8 cellular contexts compared by ENCODE assay signal in the genomic region with DNA sequence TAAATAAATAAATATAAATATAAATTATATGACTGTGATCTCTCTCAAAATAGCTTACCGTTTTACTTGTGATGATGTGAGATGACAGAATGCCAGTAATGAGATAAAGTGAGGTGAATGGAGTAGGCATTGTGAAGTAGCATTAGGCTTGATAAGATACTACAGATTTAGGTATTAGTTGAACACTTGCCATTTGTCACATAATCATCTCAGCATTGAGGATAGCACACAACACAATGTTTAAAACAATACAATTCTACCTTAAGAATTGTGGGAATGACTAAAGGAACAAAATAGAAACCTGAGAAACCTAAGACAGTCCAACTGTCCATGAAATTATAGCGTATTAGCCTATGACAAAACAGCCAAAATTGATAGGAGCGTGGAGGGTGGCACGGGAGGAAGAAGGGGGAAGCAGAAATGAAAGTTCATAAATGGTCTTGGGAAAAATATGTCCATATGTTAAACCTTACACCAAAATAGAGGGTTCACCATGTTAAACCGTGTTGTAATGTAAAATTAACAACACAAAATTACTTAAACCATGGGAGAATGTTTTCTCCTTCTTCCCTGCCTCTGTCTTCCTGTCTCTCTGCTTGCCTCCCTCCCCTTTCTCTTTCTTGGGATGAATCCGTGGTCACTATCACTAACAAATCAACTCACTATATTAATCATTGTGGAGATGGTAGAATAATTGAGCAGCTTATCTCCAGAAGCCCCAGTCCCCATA.
DNase-seq lines count a peak whose midpoint lies in the region; ATAC-seq and TF ChIP-seq lines count a peak whose summit lies in the region.

No MANE protein-coding gene starts in this region.

- H3K9ac ChIP-seq in DND-41 (ENCODE audit: low read depth, low read length) (peak overlapping the region; percentile 95), mucosa of stomach (ENCODE audit: low read length) (peak overlapping the region; percentile 97)

- peaks cover 55% of the 10 kb centered on the region for H3K4me1 ChIP-seq in DND-41 (ENCODE audit: insufficient read depth, low read length)
- H3K4me1 ChIP-seq in mucosa of stomach (ENCODE audit: control insufficient read depth, insufficient read depth, low read length), result peaks cover 19% of the 10 kb centered on the region

- H3K27me3 ChIP-seq in DND-41 (ENCODE audit: insufficient read depth, low read length, poor library complexity), result no peaks in the 10 kb centered on the region
- no peaks in the 10 kb centered on the region for H3K27me3 ChIP-seq in mucosa of stomach (ENCODE audit: control insufficient read depth, insufficient read depth, low read length)

- peak overlapping the region; percentile 99 for H3K27ac ChIP-seq in DND-41 (ENCODE audit: low read length)
- H3K27ac ChIP-seq in caudate nucleus (ENCODE audit: low read depth, low read length), result peak overlapping the region; percentile 79

- H3K9me3 ChIP-seq in DND-41 (ENCODE audit: insufficient read depth, low read length, severe bottlenecking) (no peaks in the 10 kb centered on the region), mucosa of stomach (ENCODE audit: control insufficient read depth, low read length) (no peaks in the 10 kb centered on the region)

- peak overlapping the region; percentile 62 to 71 for H3K4me3 ChIP-seq in DND-41 (ENCODE audit: low read depth in 1 of 2, low read length in 2 of 2)
- H3K4me3 ChIP-seq in mucosa of stomach (ENCODE audit: low read length), result peak overlapping the region; percentile 73

- DNase-seq in DND-41 (no peak), NAMALWA (ENCODE audit: low spot score) (peak; percentile 52), caudate nucleus (lab: John Stamatoyannopoulos, UW) (peak in 1 of 61 donors; percentile 3), GM19238 (ENCODE audit: insufficient read length, low spot score) (no peak), ACHN (no peak), SKM-1 (lab: John Stamatoyannopoulos, UW; ENCODE audit: unreplicated experiment) (no peak)

- H3K36me3 ChIP-seq in DND-41 (ENCODE audit: insufficient read depth, low read length) (no peaks in the 10 kb centered on the region), mucosa of stomach (ENCODE audit: control insufficient read depth, insufficient read depth, low read length) (no peaks in the 10 kb centered on the region)

- H4K20me1 ChIP-seq in DND-41 (ENCODE audit: insufficient read depth, low read length), result no peaks in the 10 kb centered on the region

- peaks cover 23% of the 10 kb centered on the region for H3K79me2 ChIP-seq in DND-41 (ENCODE audit: insufficient read depth, low read length)

- H3K4me2 ChIP-seq in DND-41 (ENCODE audit: insufficient read depth, low read length), result peak overlapping the region; percentile 68

- in situ Hi-C loops in ACHN (cut with HindIII; ENCODE audit: low pct_ligation_motif_present, low pct_unique_long_range_greater_than_20kb, low sequenced_read_pairs), result no loop called here

- ATAC-seq in DND-41 (ENCODE audit: insufficient read depth, low read depth) (no peak), HG03520 (IDR thresholded peaks at IDR 0.05; ENCODE audit: unreplicated experiment) (no peak)

- peak overlapping the region; percentile 10; the same call in 1 of the 2 replicates for H2AFZ ChIP-seq in DND-41 (ENCODE audit: low read depth, low read length)

- TF ChIP-seq CTCF in DND-41 (IDR thresholded peaks at IDR 0.05; ENCODE audit: borderline replicate concordance, extremely low read depth, low read length, poor library complexity, severe bottlenecking), result no peak
